In the genomic region with DNA sequence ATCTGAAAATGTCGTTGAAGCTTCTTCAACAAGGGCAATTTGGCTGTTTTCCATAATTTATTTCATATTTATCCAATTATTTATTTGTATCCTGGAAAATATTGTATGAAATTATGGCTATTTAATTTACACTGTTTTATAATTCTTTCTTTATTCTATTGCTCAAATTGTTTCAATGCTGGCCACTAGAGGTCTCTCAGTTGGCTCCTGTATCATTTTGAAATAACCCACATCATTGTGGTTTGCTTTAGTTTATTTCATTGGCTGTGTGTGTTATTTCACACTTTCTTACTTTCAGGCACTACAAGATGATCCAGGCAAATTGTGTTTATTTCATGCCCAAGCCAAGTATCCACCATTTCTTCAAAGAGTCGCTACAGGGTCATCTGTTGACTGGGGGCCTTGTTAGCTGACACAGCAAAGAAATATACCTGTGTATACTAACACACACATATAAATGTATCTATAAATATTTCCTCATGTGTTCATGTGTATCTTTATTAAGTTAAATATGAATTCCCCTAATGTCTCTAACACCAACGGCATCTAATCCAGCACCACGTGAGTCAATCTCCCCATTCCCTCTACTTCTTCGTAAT, we compare ENCODE assay signal across 9 cellular contexts.
DNase-seq lines count a peak whose midpoint lies in the region; ATAC-seq, FAIRE-seq and TF ChIP-seq lines count a peak whose summit lies in the region.
"Had no signal": no experiment of that assay in that cellular context is flagged by ENCODE, and none has a peak within 500 bp of the region (broad histone marks: within the 10 kb centered on the region; RNA-seq: fewer than 3 reads in every experiment).

No MANE protein-coding gene starts in this region.

- peak; percentile 67 for FAIRE-seq in G401.6 (lab: Jason Lieb, UNC)

- H3K79me2 ChIP-seq in osteoblast (ENCODE audit: insufficient read depth, low read length): no peaks in the 10 kb centered on the region

- H3K36me3 ChIP-seq in osteoblast (ENCODE audit: insufficient read depth, low read length): no peaks in the 10 kb centered on the region

- peak; percentile 25 for DNase-seq in NAMALWA (ENCODE audit: low spot score)
- peak; percentile 24 for DNase-seq in dermis blood vessel endothelial cell
- DNase-seq in osteoblast (ENCODE audit: insufficient read length, low spot score, missing footprints): no peak
- DNase-seq in activated CD4-positive, alpha-beta T cell treated with anti-CD3 and anti-CD28 coated beads, Interleukin-2, amount 50 U/mL, for 4 hours: no peak
- DNase-seq: stimulated activated CD4-positive, alpha-beta T cell treated with anti-CD3 and anti-CD28 coated beads, Interleukin-15, amount 100 ng/mL, for 24 hours had no signal

- TF ChIP-seq CTCF in osteoblast (IDR thresholded peaks at IDR 0.05; ENCODE audit: extremely low read depth, low read depth, low read length): peak; percentile 37

- no peak overlapping the region for H2AFZ ChIP-seq in osteoblast (ENCODE audit: low read length)

- H3K4me3 ChIP-seq in osteoblast (ENCODE audit: insufficient read depth, low read length): no peak overlapping the region

- no peaks in the 10 kb centered on the region for H3K27me3 ChIP-seq in osteoblast (ENCODE audit: insufficient read depth, low read length)

- no peaks in the 10 kb centered on the region for H3K4me1 ChIP-seq in osteoblast (ENCODE audit: insufficient read depth, low read length)

- H3K27ac ChIP-seq in osteoblast (ENCODE audit: low read depth, low read length): no peak overlapping the region

- no peak overlapping the region for H3K4me2 ChIP-seq in osteoblast (ENCODE audit: insufficient read depth, low read length)

- H3K9me3 ChIP-seq in osteoblast (ENCODE audit: low read depth, low read length): no peaks in the 10 kb centered on the region

- no peaks in the 10 kb centered on the region for H4K20me1 ChIP-seq in osteoblast (ENCODE audit: insufficient read depth, low read length)

- ATAC-seq in HG03095 (IDR thresholded peaks at IDR 0.05; ENCODE audit: unreplicated experiment) (no peak), GM19023 (IDR thresholded peaks at IDR 0.05; ENCODE audit: unreplicated experiment) (no peak), HG02610 (IDR thresholded peaks at IDR 0.05; ENCODE audit: unreplicated experiment) (no peak)

Comparison
In these comparisons a context has a peak if more than half of its experiments do, and no peak if none do; other contexts are left out.
1. DNase-seq: peak in NAMALWA (single experiment) and dermis blood vessel endothelial cell (single experiment); none in osteoblast (single experiment) and activated CD4-positive, alpha-beta T cell treated with anti-CD3 and anti-CD28 coated beads, Interleukin-2, amount 50 U/mL, for 4 hours (0 of 2).